14 cellular contexts compared by ENCODE assay signal in genomic region chr9:72579880-72580570, GRCh38. TPM values are rescaled to one million over a fixed set of nuclear protein-coding genes. Genes with fewer than 3 reads are reported as not detected.
DNase-seq lines count a peak whose midpoint lies in the region; ATAC-seq and TF ChIP-seq lines count a peak whose summit lies in the region.
"Had no signal": no experiment of that assay in that cellular context is flagged by ENCODE, and none has a peak within 500 bp of the region (broad histone marks: within the 10 kb centered on the region; RNA-seq: fewer than 3 reads in every experiment).

No MANE protein-coding gene starts in this region.

- CTCF ChIA-PET in activated CD4-positive, alpha-beta memory T cell treated with anti-CD3 and anti-CD28 coated beads, Interleukin-2, amount 10 ng/mL, durations not matched to agents 7 days and 5 days (lab: Charles Lee): interaction anchor here (1.1 kb wide), 1 partner anchor 299 kb away, joined by 3 read pairs; no protein-coding TSS in a partner anchor

- no peaks in the 10 kb centered on the region for H3K9me3 ChIP-seq in subcutaneous abdominal adipose tissue (ENCODE audit: control insufficient read depth in 5 of 5, low read length in 5 of 5)
- no peaks in the 10 kb centered on the region for H3K9me3 ChIP-seq in ovary
- H3K9me3 ChIP-seq: Peyer's patch, tibial artery had no signal

- no peaks in the 10 kb centered on the region for H3K27me3 ChIP-seq in subcutaneous abdominal adipose tissue (ENCODE audit: control insufficient read depth in 5 of 5, insufficient read depth in 4 of 5, low read length in 5 of 5)
- H3K27me3 ChIP-seq in ovary: no peaks in the 10 kb centered on the region
- H3K27me3 ChIP-seq: Peyer's patch, tibial artery had no signal

- no peak for DNase-seq in activated T-cell treated with anti-CD3 and anti-CD28 coated beads, Interleukin-2, amount 50 U/mL, for 72 hours
- no peak for DNase-seq in activated T-cell treated with anti-CD3 and anti-CD28 coated beads for 4 hours
- DNase-seq in activated CD4-positive, alpha-beta memory T cell treated with anti-CD3 and anti-CD28 coated beads, Interleukin-2, amount 10 ng/mL, durations not matched to agents 7 days and 5 days: no peak
- peak; percentile 62 for DNase-seq in fibroblast of pulmonary artery (ENCODE audit: low read depth)
- DNase-seq in ovary: no peak
- no peak for DNase-seq in RKO (ENCODE audit: low spot score)
- DNase-seq: DMS79 treated with DMSO at 0.1 percent for 48 hours, hypothalamus, Karpas-422, tibial artery had no signal

- peak overlapping the region; percentile 96 for H3K27ac Mint-ChIP-seq in activated T-cell treated with anti-CD3 and anti-CD28 coated beads, Interleukin-2, amount 50 U/mL, for 72 hours
- H3K27ac Mint-ChIP-seq in activated CD4-positive, alpha-beta memory T cell treated with anti-CD3 and anti-CD28 coated beads, Interleukin-2, amount 10 ng/mL, durations not matched to agents 7 days and 5 days: peak overlapping the region; percentile 6

- H3K9ac ChIP-seq in subcutaneous abdominal adipose tissue (ENCODE audit: low read length in 5 of 5): no peak overlapping the region

- H3K9me3 Mint-ChIP-seq in activated T-cell treated with anti-CD3 and anti-CD28 coated beads, Interleukin-2, amount 50 U/mL, for 72 hours: no peaks in the 10 kb centered on the region
- H3K9me3 Mint-ChIP-seq in activated CD4-positive, alpha-beta memory T cell treated with anti-CD3 and anti-CD28 coated beads, Interleukin-2, amount 10 ng/mL, durations not matched to agents 7 days and 5 days: peaks cover 5% of the 10 kb centered on the region

- WGBS in ovary, 3 donors: 89 to 90% (median 90%) methylated on average over 3 of the region's 3 CpGs

- H3K36me3 Mint-ChIP-seq in activated T-cell treated with anti-CD3 and anti-CD28 coated beads, Interleukin-2, amount 50 U/mL, for 72 hours (ENCODE audit: insufficient read depth in 2 of 2): no peaks in the 10 kb centered on the region
- H3K36me3 Mint-ChIP-seq in activated CD4-positive, alpha-beta memory T cell treated with anti-CD3 and anti-CD28 coated beads, Interleukin-2, amount 10 ng/mL, durations not matched to agents 7 days and 5 days (ENCODE audit: low read depth): peaks cover 13% of the 10 kb centered on the region

- H3K4me1 Mint-ChIP-seq in activated T-cell treated with anti-CD3 and anti-CD28 coated beads, Interleukin-2, amount 50 U/mL, for 72 hours (ENCODE audit: low read depth): peaks cover 23% of the 10 kb centered on the region
- peaks cover 38% of the 10 kb centered on the region for H3K4me1 Mint-ChIP-seq in activated CD4-positive, alpha-beta memory T cell treated with anti-CD3 and anti-CD28 coated beads, Interleukin-2, amount 10 ng/mL, durations not matched to agents 7 days and 5 days

- TF ChIP-seq POLR2A in ovary (IDR thresholded peaks at IDR 0.05): no peak

- H3K4me3 Mint-ChIP-seq in activated T-cell treated with anti-CD3 and anti-CD28 coated beads, Interleukin-2, amount 50 U/mL, for 72 hours: peak overlapping the region; percentile 4 to 77
- no peak overlapping the region for H3K4me3 Mint-ChIP-seq in activated CD4-positive, alpha-beta memory T cell treated with anti-CD3 and anti-CD28 coated beads, Interleukin-2, amount 10 ng/mL, durations not matched to agents 7 days and 5 days

- no peaks in the 10 kb centered on the region for H3K36me3 ChIP-seq in subcutaneous abdominal adipose tissue (ENCODE audit: control insufficient read depth in 5 of 5, insufficient read depth in 5 of 5, low read length in 5 of 5)
- H3K36me3 ChIP-seq in ovary: no peaks in the 10 kb centered on the region
- H3K36me3 ChIP-seq: Peyer's patch, tibial artery had no signal

- TF ChIP-seq EP300 in ovary (IDR thresholded peaks at IDR 0.05): no peak

- H3K4me1 ChIP-seq in subcutaneous abdominal adipose tissue (ENCODE audit: control insufficient read depth in 5 of 5, insufficient read depth in 5 of 5, low read length in 5 of 5) (peaks cover 3 to 44% (median 41%) of the 10 kb centered on the region in 5 donors), ovary (ENCODE audit: insufficient read depth) (peaks cover 6% of the 10 kb centered on the region)

- no peak overlapping the region for H3K4me3 ChIP-seq in fibroblast of pulmonary artery (replicated peaks; ENCODE audit: low read depth, low read length)
- H3K4me3 ChIP-seq in subcutaneous abdominal adipose tissue (ENCODE audit: low read depth in 1 of 5, low read length in 5 of 5): no peak overlapping the region
- H3K4me3 ChIP-seq in ovary: no peak overlapping the region
- H3K4me3 ChIP-seq: Peyer's patch, tibial artery had no signal

- H3K27ac ChIP-seq in subcutaneous abdominal adipose tissue (ENCODE audit: low read depth, low read length): peak overlapping the region; percentile 34
- H3K27ac ChIP-seq in ovary: no peak overlapping the region

- ATAC-seq in activated T-cell treated with anti-CD3 and anti-CD28 coated beads, Interleukin-2, amount 50 U/mL, for 72 hours (replicated peaks in 1 of 2): peak; percentile 65 to 93
- ATAC-seq in GM21529 (IDR thresholded peaks at IDR 0.05; ENCODE audit: unreplicated experiment): no peak

- POLR2A ChIA-PET in activated CD4-positive, alpha-beta memory T cell treated with anti-CD3 and anti-CD28 coated beads, Interleukin-2, amount 10 ng/mL, durations not matched to agents 7 days and 5 days (lab: Charles Lee): no interaction called here

- no peak for TF ChIP-seq CTCF in fibroblast of pulmonary artery (IDR thresholded peaks at IDR 0.05; ENCODE audit: low read length, missing control alignments)
- TF ChIP-seq CTCF in ovary (IDR thresholded peaks at IDR 0.05): no peak

- intact Hi-C loops in ovary (cut with DNase I): loop anchor here in 1 of 4 donors (5.0 kb wide), 1 partner anchor 218 kb away; no protein-coding TSS in a partner anchor

- H3K27me3 Mint-ChIP-seq in activated T-cell treated with anti-CD3 and anti-CD28 coated beads, Interleukin-2, amount 50 U/mL, for 72 hours (ENCODE audit: low read depth): no peaks in the 10 kb centered on the region
- H3K27me3 Mint-ChIP-seq in activated CD4-positive, alpha-beta memory T cell treated with anti-CD3 and anti-CD28 coated beads, Interleukin-2, amount 10 ng/mL, durations not matched to agents 7 days and 5 days: no peaks in the 10 kb centered on the region
- H3K27me3 Mint-ChIP-seq: progenitor cell of endocrine pancreas had no signal

RNA-seq across cellular contexts. Expression of gene TMC1, which starts 58.6 kb away (rescaled TPM):
- under 1 TPM in 1 of 2 donors, not detected in 1; 0.43 TPM for total RNA-seq in activated T-cell treated with anti-CD3 and anti-CD28 coated beads, Interleukin-2, amount 50 U/mL, for 72 hours
- total RNA-seq in activated CD4-positive, alpha-beta memory T cell treated with anti-CD3 and anti-CD28 coated beads, Interleukin-2, amount 10 ng/mL, durations not matched to agents 7 days and 5 days: under 1 TPM in 1 of 2 experiments, not detected in 1; 0.28 TPM
- total RNA-seq in ovary: 1 to 10 TPM in 1 of 7 donors, under 1 TPM in 6; 0.12 to 1.4 (median 0.48) TPM
- under 1 TPM; 0.12 to 0.48 TPM for polyA plus RNA-seq in ovary
- total RNA-seq: Peyer's patch, progenitor cell of endocrine pancreas had no signal
